In the genomic region with DNA sequence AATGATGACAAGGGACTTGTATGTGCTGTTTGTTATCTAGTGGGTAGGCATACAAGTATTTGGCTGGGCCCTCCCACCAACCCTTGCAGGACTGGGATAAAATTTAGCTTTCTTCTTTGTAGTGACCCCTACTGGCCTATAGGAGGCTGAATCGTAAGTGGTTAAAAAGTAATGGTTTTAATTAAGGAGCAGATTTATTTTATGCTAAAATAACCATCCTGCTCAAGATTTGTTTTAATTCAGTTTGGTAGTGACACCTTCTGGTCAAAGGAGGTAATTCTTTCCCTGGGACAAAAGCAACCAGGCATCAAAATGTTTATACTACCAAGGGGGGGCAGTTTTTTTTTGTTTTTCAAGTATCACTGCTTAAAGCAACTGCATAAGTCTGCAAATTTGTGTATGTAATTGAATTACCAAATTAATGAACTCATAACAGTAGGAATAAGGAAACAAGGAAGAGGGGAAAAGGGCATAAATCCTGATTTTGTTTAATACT, we compare ENCODE assay signal across 8 cellular contexts.
DNase-seq lines count a peak whose midpoint lies in the region; ATAC-seq, FAIRE-seq and TF ChIP-seq lines count a peak whose summit lies in the region.

No MANE protein-coding gene starts in this region.

- TF ChIP-seq POLR2A in H54 (IDR thresholded peaks at IDR 0.05; ENCODE audit: low read depth, low read length) (no peak), body of pancreas (IDR thresholded peaks at IDR 0.05) (no peak)

- H3K4me3 ChIP-seq in body of pancreas (no peak overlapping the region), thoracic aorta (no peak overlapping the region)

- intact Hi-C loops in body of pancreas (cut with DNase I): loop anchor here (10.0 kb wide), 1 partner anchor 629 kb away; no protein-coding TSS in a partner anchor

- H3K27me3 ChIP-seq in body of pancreas (no peaks in the 10 kb centered on the region), thoracic aorta (replicated peaks; ENCODE audit: insufficient read depth) (no peaks in the 10 kb centered on the region)

- H3K27ac ChIP-seq in body of pancreas (no peak overlapping the region), thoracic aorta (no peak overlapping the region)

- H3K4me1 ChIP-seq in body of pancreas: peaks cover 29% of the 10 kb centered on the region
- peaks cover 19 to 34% of the 10 kb centered on the region in 2 donors for H3K4me1 ChIP-seq in thoracic aorta (ENCODE audit: control insufficient read depth in 1 of 2, low read depth in 2 of 2)

- peak; percentile 55 for DNase-seq in SIG-M5 treated with dmso at 0.1 percent for 504 hours (lab: John Stamatoyannopoulos, UW; ENCODE audit: unreplicated experiment)
- DNase-seq in SIG-M5 (lab: John Stamatoyannopoulos, UW): no peak
- no peak for DNase-seq in H54 (ENCODE audit: insufficient read length, low spot score)
- peak; percentile 3 for DNase-seq in NCI-H2171 (lab: John Stamatoyannopoulos, UW)
- DNase-seq in body of pancreas: no peak
- no peak for DNase-seq in thoracic aorta (ENCODE audit: low spot score)
- no peak for DNase-seq in NK-92 (lab: John Stamatoyannopoulos, UW; ENCODE audit: unreplicated experiment)

- H3K36me3 ChIP-seq in body of pancreas (replicated peaks in 1 of 2; ENCODE audit: insufficient read depth in 1 of 2, low read depth in 2 of 2) (peaks cover 0 to 3% of the 10 kb centered on the region in 2 donors), thoracic aorta (no peaks in the 10 kb centered on the region)

- FAIRE-seq in H54 (lab: Jason Lieb, UNC) (peak; percentile 38), islet of Langerhans (lab: Jason Lieb, UNC) (peak; percentile 95)

- 0 to 6% methylated on average over 1 of the region's 1 CpG for WGBS in body of pancreas, 2 donors

- H3K9me3 ChIP-seq in body of pancreas (no peaks in the 10 kb centered on the region), thoracic aorta (no peaks in the 10 kb centered on the region)

- ATAC-seq in body of pancreas (peak; percentile 64), thoracic aorta (ENCODE audit: insufficient number of reproducible peaks, low FRiP score, low read depth) (no peak)

- TF ChIP-seq CTCF in body of pancreas (IDR thresholded peaks at IDR 0.05) (peak; percentile 52 to 81 (median 69)), thoracic aorta (IDR thresholded peaks at IDR 0.05) (peak; percentile 85)

Comparison
In these comparisons a context has a peak if more than half of its experiments do, and no peak if none do; other contexts are left out.
1. DNase-seq: peak in SIG-M5 treated with dmso at 0.1 percent for 504 hours (single experiment) and NCI-H2171 (single experiment); none in SIG-M5 (single experiment), H54 (single experiment), body of pancreas (0 of 4), thoracic aorta (single experiment) and NK-92 (single experiment).